24 cellular contexts compared by ENCODE assay signal in the genomic region with DNA sequence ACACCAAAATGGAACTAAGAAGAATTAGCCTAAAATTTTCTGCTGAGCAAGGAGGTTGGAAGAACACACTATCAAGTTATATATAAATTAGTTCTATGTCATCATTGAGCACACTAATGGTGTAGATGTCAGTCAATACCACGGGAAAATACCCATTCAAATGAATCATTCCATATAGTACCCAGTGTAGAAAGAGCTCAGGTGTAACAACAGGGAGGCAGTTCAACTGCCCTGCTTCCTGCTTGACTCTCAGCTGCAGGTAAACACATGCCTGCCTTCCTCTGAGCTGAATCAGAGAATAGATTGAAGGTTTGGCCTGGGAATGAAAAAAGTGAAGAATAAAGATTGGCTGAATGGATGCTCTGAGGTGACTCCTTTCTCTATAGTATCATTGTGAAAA.
DNase-seq lines count a peak whose midpoint lies in the region; ATAC-seq, FAIRE-seq and TF ChIP-seq lines count a peak whose summit lies in the region.
"Had no signal": no experiment of that assay in that cellular context is flagged by ENCODE, and none has a peak within 500 bp of the region (broad histone marks: within the 10 kb centered on the region; RNA-seq: fewer than 3 reads in every experiment).

No MANE protein-coding gene starts in this region.

- no peak overlapping the region for H3K9ac ChIP-seq in mammary epithelial cell (ENCODE audit: insufficient read depth, low read length)
- no peak overlapping the region for H3K9ac ChIP-seq in astrocyte (ENCODE audit: low read length)
- H3K9ac ChIP-seq: BLaER1 treated with 17β-estradiol and CSF1 and Interleukin-3, amounts not matched to agents 10 nM and 100 nM had no signal

- WGBS in mammary epithelial cell (ENCODE audit: low coverage, missing lambda C conversion rate) = 0% methylated on average over 1 of the region's 1 CpG

- H4K20me1 ChIP-seq in mammary epithelial cell (ENCODE audit: insufficient read depth, low read length) (no peaks in the 10 kb centered on the region), astrocyte (ENCODE audit: insufficient read depth, low read length) (no peaks in the 10 kb centered on the region)
- H4K20me1 ChIP-seq: BLaER1 treated with 17β-estradiol and CSF1 and Interleukin-3, amounts not matched to agents 10 nM and 100 nM had no signal

- DNase-seq in mammary epithelial cell (peak; percentile 93), breast epithelium (ENCODE audit: low spot score in 2 of 2) (no peak), astrocyte (ENCODE audit: low read depth) (no peak), epithelial cell of prostate (ENCODE audit: low read depth, low spot score) (peak; percentile 94), NCI-H2171 treated with DMSO at 0.1 percent for 48 hours (lab: John Stamatoyannopoulos, UW) (no peak), CD14-positive monocyte (ENCODE audit: low spot score) (no peak)
- DNase-seq in CD8-positive, alpha-beta T cell = no peak
- DNase-seq: AML-193; BE2C; Caco-2; CD4-positive, alpha-beta memory T cell; DMS153; DND-41; GOT3 had no signal

- POLR2A ChIA-PET in CD8-positive, alpha-beta T cell (lab: Charles Lee) = no interaction called here

- H3K36me3 Mint-ChIP-seq in astrocyte (ENCODE audit: low read depth, unreplicated experiment) (no peaks in the 10 kb centered on the region), CD14-positive monocyte (no peaks in the 10 kb centered on the region)
- H3K36me3 Mint-ChIP-seq in CD8-positive, alpha-beta T cell = no peaks in the 10 kb centered on the region
- H3K36me3 Mint-ChIP-seq: CD4-positive, alpha-beta memory T cell had no signal

- no peak for TF ChIP-seq POLR2A in breast epithelium (IDR thresholded peaks at IDR 0.05)

- BruUV-seq in mammary epithelial cell (replicated peaks; lab: Mats Ljungman, UMichigan) = no TSS peak

- no peak for TF ChIP-seq CTCF in mammary epithelial cell (conservative IDR thresholded peaks at IDR 0.05 in 1 of 2, IDR thresholded peaks at IDR 0.05 in 1 of 2; ENCODE audit: extremely low read depth in 1 of 2, insufficient read depth in 1 of 2, low read depth in 1 of 2, low read length in 2 of 2)
- no peak for TF ChIP-seq CTCF in breast epithelium (IDR thresholded peaks at IDR 0.05)
- TF ChIP-seq CTCF in astrocyte (IDR thresholded peaks at IDR 0.05; ENCODE audit: insufficient read depth, low read depth, low read length) = no peak
- TF ChIP-seq CTCF in CD8-positive, alpha-beta T cell (IDR thresholded peaks at IDR 0.05) = no peak
- no peak for TF ChIP-seq CTCF in CD14-positive monocyte (IDR thresholded peaks at IDR 0.05)

- H3K4me1 Mint-ChIP-seq in astrocyte (ENCODE audit: low read depth, unreplicated experiment) (peaks cover 4% of the 10 kb centered on the region), CD14-positive monocyte (no peaks in the 10 kb centered on the region)
- H3K4me1 Mint-ChIP-seq in CD8-positive, alpha-beta T cell (ENCODE audit: low read depth) = no peaks in the 10 kb centered on the region

- H2AFZ ChIP-seq in mammary epithelial cell (ENCODE audit: low read depth, low read length) (no peak overlapping the region), astrocyte (ENCODE audit: low read depth, low read length) (peak overlapping the region; percentile 27)

- dilution Hi-C loops in mammary epithelial cell (cut with HindIII; ENCODE audit: low sequenced_read_pairs) = no loop called here

- in situ Hi-C loops in mammary epithelial cell (cut with MboI; ENCODE audit: low sequenced_read_pairs in 2 of 2) = no loop called here

- H3K9me3 ChIP-seq in mammary epithelial cell (replicated peaks; ENCODE audit: insufficient read depth, low read length) = no peaks in the 10 kb centered on the region
- H3K9me3 ChIP-seq in breast epithelium = no peaks in the 10 kb centered on the region
- H3K9me3 ChIP-seq in astrocyte (ENCODE audit: insufficient read depth, low read depth, low read length) = no peaks in the 10 kb centered on the region
- no peaks in the 10 kb centered on the region for H3K9me3 ChIP-seq in CD8-positive, alpha-beta T cell (ENCODE audit: low read length)
- H3K9me3 ChIP-seq: BE2C, Caco-2 had no signal

- H3K27ac Mint-ChIP-seq in astrocyte (ENCODE audit: unreplicated experiment) = no peak overlapping the region
- no peak overlapping the region for H3K27ac Mint-ChIP-seq in CD8-positive, alpha-beta T cell
- no peak overlapping the region for H3K27ac Mint-ChIP-seq in CD14-positive monocyte
- H3K27ac Mint-ChIP-seq: CD4-positive, alpha-beta memory T cell; HFFc6 had no signal

- intact Hi-C loops in mammary epithelial cell (cut with micrococcal nuclease) = loop anchor here (2.0 to 5.0 kb wide), 2 partner anchors 41 to 100 kb away; no protein-coding TSS in a partner anchor
- intact Hi-C loops in breast epithelium (cut with DNase I; ENCODE audit: low total_unique reads) = no loop called here
- intact Hi-C loops in CD8-positive, alpha-beta T cell (cut with DNase I, micrococcal nuclease) = no loop called here
- intact Hi-C loops in CD14-positive monocyte (cut with micrococcal nuclease) = no loop called here

- ATAC-seq in CD8-positive, alpha-beta T cell = no peak
- ATAC-seq in GM19395 (IDR thresholded peaks at IDR 0.05; ENCODE audit: unreplicated experiment) = no peak

- H3K27me3 ChIP-seq in mammary epithelial cell (ENCODE audit: insufficient read depth, low read length) (no peaks in the 10 kb centered on the region), breast epithelium (no peaks in the 10 kb centered on the region), astrocyte (ENCODE audit: insufficient read depth, low read length) (no peaks in the 10 kb centered on the region)
- no peaks in the 10 kb centered on the region for H3K27me3 ChIP-seq in CD8-positive, alpha-beta T cell (ENCODE audit: insufficient read depth, low read length)
- H3K27me3 ChIP-seq: BE2C; BLaER1 treated with 17β-estradiol and CSF1 and Interleukin-3, amounts not matched to agents 10 nM and 100 nM had no signal

- FAIRE-seq in astrocyte (lab: Jason Lieb, UNC) = no peak
- FAIRE-seq: A204.1, G401.6, GM12892, GM19239, H54 had no signal

- H3K9me3 Mint-ChIP-seq in astrocyte (ENCODE audit: unreplicated experiment) (no peaks in the 10 kb centered on the region), CD14-positive monocyte (peaks cover 2 to 11% (median 5%) of the 10 kb centered on the region in 7 donors)
- no peaks in the 10 kb centered on the region for H3K9me3 Mint-ChIP-seq in CD8-positive, alpha-beta T cell
- H3K9me3 Mint-ChIP-seq: HFFc6 had no signal

- H3K27me3 Mint-ChIP-seq in astrocyte (ENCODE audit: low read depth, unreplicated experiment) (no peaks in the 10 kb centered on the region), CD14-positive monocyte (ENCODE audit: low read depth in 3 of 3) (peaks cover 0 to 2% (median 0%) of the 10 kb centered on the region in 3 donors)
- H3K27me3 Mint-ChIP-seq in CD8-positive, alpha-beta T cell (ENCODE audit: low read depth) = no peaks in the 10 kb centered on the region

- H3K4me3 Mint-ChIP-seq in astrocyte (ENCODE audit: unreplicated experiment) (no peak overlapping the region), CD14-positive monocyte (no peak overlapping the region)
- H3K4me3 Mint-ChIP-seq in CD8-positive, alpha-beta T cell = no peak overlapping the region
- H3K4me3 Mint-ChIP-seq: CD4-positive, alpha-beta memory T cell; HFFc6 had no signal

- peaks cover 14% of the 10 kb centered on the region for H3K4me1 ChIP-seq in mammary epithelial cell (ENCODE audit: insufficient read depth, low read length)
- H3K4me1 ChIP-seq in breast epithelium = no peaks in the 10 kb centered on the region
- H3K4me1 ChIP-seq in astrocyte (ENCODE audit: insufficient read depth, low read length) = peaks cover 8% of the 10 kb centered on the region
- no peaks in the 10 kb centered on the region for H3K4me1 ChIP-seq in CD8-positive, alpha-beta T cell (ENCODE audit: insufficient read depth, low read length)
- H3K4me1 ChIP-seq: BE2C; BLaER1 treated with 17β-estradiol and CSF1 and Interleukin-3, amounts not matched to agents 10 nM and 100 nM; Caco-2; HAP-1 had no signal

- CTCF ChIA-PET in mammary epithelial cell (lab: Charles Lee; ENCODE audit: low non-redundant PET) = no interaction called here
- CTCF ChIA-PET in CD8-positive, alpha-beta T cell (lab: Charles Lee) = no interaction called here

- H3K4me2 ChIP-seq in mammary epithelial cell (ENCODE audit: insufficient read depth, low read depth, low read length) = peak overlapping the region; percentile 7
- H3K4me2 ChIP-seq in astrocyte (ENCODE audit: low read length) = peak overlapping the region; percentile 23
- H3K4me2 ChIP-seq: BLaER1 treated with 17β-estradiol and CSF1 and Interleukin-3, amounts not matched to agents 10 nM and 100 nM had no signal

- H3K79me2 ChIP-seq in mammary epithelial cell (ENCODE audit: insufficient read depth, low read length) (no peaks in the 10 kb centered on the region), astrocyte (ENCODE audit: insufficient read depth, low read length) (no peaks in the 10 kb centered on the region)

- H3K4me3 ChIP-seq in mammary epithelial cell (replicated peaks in 1 of 3; ENCODE audit: insufficient read depth in 1 of 3, low read depth in 2 of 3, low read length in 3 of 3) (no peak overlapping the region), breast epithelium (no peak overlapping the region), astrocyte (ENCODE audit: insufficient read depth, low read depth, low read length) (no peak overlapping the region)
- no peak overlapping the region for H3K4me3 ChIP-seq in CD8-positive, alpha-beta T cell (ENCODE audit: low read depth, low read length)
- H3K4me3 ChIP-seq: BLaER1 treated with 17β-estradiol and CSF1 and Interleukin-3, amounts not matched to agents 10 nM and 100 nM; HAP-1 had no signal

- H3K36me3 ChIP-seq in mammary epithelial cell (ENCODE audit: insufficient read depth, low read length) (no peaks in the 10 kb centered on the region), breast epithelium (no peaks in the 10 kb centered on the region), astrocyte (ENCODE audit: insufficient read depth, low read length) (no peaks in the 10 kb centered on the region)
- no peaks in the 10 kb centered on the region for H3K36me3 ChIP-seq in CD8-positive, alpha-beta T cell (ENCODE audit: insufficient read depth, low read length)
- H3K36me3 ChIP-seq: BE2C; BLaER1 treated with 17β-estradiol and CSF1 and Interleukin-3, amounts not matched to agents 10 nM and 100 nM; HAP-1 had no signal

- H3K27ac ChIP-seq in mammary epithelial cell (ENCODE audit: insufficient read depth, low read depth, low read length) = peak overlapping the region; percentile 43
- H3K27ac ChIP-seq in breast epithelium = no peak overlapping the region
- no peak overlapping the region for H3K27ac ChIP-seq in astrocyte (ENCODE audit: low read depth, low read length)
- peak overlapping the region; percentile 60 for H3K27ac ChIP-seq in epithelial cell of prostate
- H3K27ac ChIP-seq in CD8-positive, alpha-beta T cell (ENCODE audit: low read depth, low read length) = no peak overlapping the region
- H3K27ac ChIP-seq: 22Rv1; BLaER1 treated with 17β-estradiol and CSF1 and Interleukin-3, amounts not matched to agents 10 nM and 100 nM had no signal

Comparison
In these comparisons a context has a peak if more than half of its experiments do, and no peak if none do; other contexts are left out.
1. DNase-seq: peak in mammary epithelial cell (single experiment) and epithelial cell of prostate (single experiment); none in breast epithelium (0 of 2), astrocyte (single experiment), CD8-positive, alpha-beta T cell (0 of 7), NCI-H2171 treated with DMSO at 0.1 percent for 48 hours (single experiment) and CD14-positive monocyte (single experiment).
2. H3K27ac ChIP-seq: peak in mammary epithelial cell (single experiment) and epithelial cell of prostate (single experiment); none in breast epithelium (0 of 2), astrocyte (single experiment) and CD8-positive, alpha-beta T cell (single experiment).